ENCODE assay signal across 1 cellular context in genomic region chr13:95404141-95404882, GRCh38.
TF ChIP-seq lines count a peak whose summit lies in the region.

No MANE protein-coding gene starts in this region.

TF ChIP-seq in WTC11, 78 proteins besides CTCF, POLR2A, EP300 and RAD21 (continued from another document):
- TF ChIP-seq HMGXB4 (CRISPR knock-in tag; IDR thresholded peaks at IDR 0.05) (0 out of 2 replicates have a peak, but pooled peaks have one; percentile 22), TEAD4 (CRISPR knock-in tag; IDR thresholded peaks at IDR 0.05) (no peak)
